ENCODE assay signal across 8 cellular contexts in the genomic region with DNA sequence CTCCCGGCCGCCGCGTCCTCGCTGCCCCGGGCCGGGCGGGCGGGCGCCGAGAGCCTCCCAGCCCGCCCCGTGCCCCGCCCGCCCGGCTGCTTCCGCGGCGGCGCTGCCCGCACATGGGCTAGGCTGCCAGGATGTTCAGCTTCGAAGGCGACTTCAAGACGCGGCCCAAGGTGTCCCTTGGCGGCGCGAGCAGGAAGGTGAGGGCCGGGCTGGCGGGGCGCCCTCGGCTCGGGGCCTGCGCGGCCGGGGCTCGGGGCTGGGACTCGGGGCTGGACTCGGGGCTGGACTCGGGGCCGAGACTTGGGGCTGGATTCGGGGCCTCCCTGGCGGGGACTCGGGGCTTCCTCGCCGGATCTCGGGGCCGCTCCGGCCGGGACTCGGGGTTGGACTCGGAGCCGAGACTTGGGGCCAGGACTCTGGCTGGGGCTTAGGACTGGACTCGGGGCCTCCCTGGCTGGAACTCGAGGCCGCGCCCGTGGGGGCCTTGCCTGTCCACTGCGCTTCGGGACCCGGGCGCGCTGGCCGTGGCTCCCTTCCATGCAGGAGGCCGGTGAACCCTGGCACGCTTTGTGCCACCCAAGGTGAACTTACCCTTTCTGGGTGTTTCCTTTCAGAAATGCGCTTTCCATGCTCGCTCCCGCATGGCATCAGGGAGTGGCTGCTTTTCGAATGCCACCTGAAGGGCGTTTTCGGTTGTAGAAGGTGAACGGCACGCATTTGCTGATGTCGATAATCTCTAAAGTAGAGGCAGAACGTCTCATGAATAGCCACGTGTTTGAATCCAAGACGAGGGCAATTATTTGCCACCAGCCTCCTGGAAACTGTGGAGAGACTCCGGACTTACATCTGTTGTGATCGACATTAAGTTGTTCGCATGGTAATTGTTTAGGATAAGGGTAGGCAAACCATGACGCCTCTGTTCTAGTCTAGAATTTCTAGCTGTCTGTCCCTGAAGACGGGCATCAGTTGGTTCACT. TPM values are rescaled to one million over a fixed set of nuclear protein-coding genes. Genes with fewer than 3 reads are reported as not detected.
DNase-seq lines count a peak whose midpoint lies in the region; ATAC-seq and TF ChIP-seq lines count a peak whose summit lies in the region.

No MANE protein-coding gene starts in this region.

- TF ChIP-seq CTCF in GM12865 (IDR thresholded peaks at IDR 0.05; ENCODE audit: insufficient read depth, low read depth, low read length, missing control alignments), result no peak
- TF ChIP-seq CTCF in psoas muscle (IDR thresholded peaks at IDR 0.05), result no peak

- peaks cover 39% of the 10 kb centered on the region for H3K4me1 ChIP-seq in psoas muscle

- H3K27ac ChIP-seq in psoas muscle, result peak overlapping the region; percentile 89

- H3K27me3 ChIP-seq in psoas muscle (ENCODE audit: insufficient read depth in 3 of 3, low read length in 2 of 3), result no peaks in the 10 kb centered on the region

- CTCF ChIA-PET in HEK293T (lab: Yijun Ruan, JAX), result no interaction called here

- POLR2A ChIA-PET in HEK293T (lab: Yijun Ruan, JAX), result interaction anchor here (0.7 to 1.8 kb wide), 5 partner anchors 11 to 129 kb away, joined by 3 to 6 read pairs (median 4); partner anchors contain the start of gene MNX1

- peak overlapping the region; percentile 87 for H3K4me3 ChIP-seq in GM12865 (ENCODE audit: low read depth, low read length)
- peak overlapping the region; percentile 91 for H3K4me3 ChIP-seq in psoas muscle

- H3K36me3 ChIP-seq in psoas muscle (ENCODE audit: insufficient read depth in 1 of 2, low read depth in 1 of 2), result peaks cover 0 to 4% of the 10 kb centered on the region in 2 donors

- 1 to 3% (median 2%) methylated on average over 53 to 83 of the region's 83 CpGs for WGBS in psoas muscle, 3 donors

- H3K9me3 ChIP-seq in psoas muscle, result no peaks in the 10 kb centered on the region

- intact Hi-C loops in psoas muscle (cut with DNase I), result loop anchor here in 1 of 2 donors (5.0 to 10.0 kb wide), 3 partner anchors 172 to 245 kb away; partner anchors contain the start of gene LMBR1

- peak; percentile 61 to 75 (median 68) for ATAC-seq in psoas muscle

- DNase-seq in GM12865 (ENCODE audit: low read depth) (peak; percentile 75), HEK293T (ENCODE audit: extremely low spot score) (no peak), NCI-H2227 (lab: John Stamatoyannopoulos, UW; ENCODE audit: unreplicated experiment) (peak; percentile 83), activated gamma-delta T cell (lab: John Stamatoyannopoulos, UW) (peak; percentile 70), glomerular visceral epithelial cell (ENCODE audit: extremely low spot score) (peak; percentile 15), psoas muscle (peak; percentile 61 to 81), NOMO-1 treated with dmso at 0.1 percent for 144 hours (lab: John Stamatoyannopoulos, UW; ENCODE audit: unreplicated experiment) (no peak), cortex of kidney (lab: John Stamatoyannopoulos, UW) (no peak)

TF ChIP-seq in HEK293T, 16 proteins besides CTCF, POLR2A, EP300 and RAD21:
- TF ChIP-seq L3MBTL2 (conservative IDR thresholded peaks at IDR 0.05), result peak; percentile 84
- TF ChIP-seq FOXA1 (IDR thresholded peaks at IDR 0.05), result no peak
- no peak for TF ChIP-seq TARDBP (IDR thresholded peaks at IDR 0.05)
- no peak for TF ChIP-seq ZNF384 (IDR thresholded peaks at IDR 0.05)
- TF ChIP-seq NFRKB (IDR thresholded peaks at IDR 0.05), result no peak
- no peak for TF ChIP-seq SP1 (IDR thresholded peaks at IDR 0.05)
- no peak for TF ChIP-seq BHLHE40 (IDR thresholded peaks at IDR 0.05; ENCODE audit: borderline replicate concordance)
- TF ChIP-seq ELF4 (IDR thresholded peaks at IDR 0.05), result no peak
- TF ChIP-seq FOXM1 (IDR thresholded peaks at IDR 0.05; ENCODE audit: borderline replicate concordance), result no peak
- no peak for TF ChIP-seq PKNOX1 (IDR thresholded peaks at IDR 0.05)
- no peak for TF ChIP-seq LEF1 (IDR thresholded peaks at IDR 0.05; ENCODE audit: borderline replicate concordance)
- 0 out of 2 replicates have a peak, but pooled peaks have one; percentile 27 for TF ChIP-seq ARNT (IDR thresholded peaks at IDR 0.05)
- no peak for TF ChIP-seq FOXK2 (IDR thresholded peaks at IDR 0.05)
- TF ChIP-seq HDGF (IDR thresholded peaks at IDR 0.05; ENCODE audit: borderline replicate concordance), result no peak
- TF ChIP-seq CTBP1 (IDR thresholded peaks at IDR 0.05; ENCODE audit: borderline replicate concordance), result no peak
- no peak for TF ChIP-seq SUZ12 (IDR thresholded peaks at IDR 0.05)

RNA-seq across cellular contexts. Expression of gene UBE3C, which starts 0.7 kb away (rescaled TPM):
- total RNA-seq in psoas muscle, result 10 to 100 TPM; 51.7 to 69.7 (median 60.5) TPM
- 10 to 100 TPM; 31.9 to 94.2 (median 45.1) TPM for polyA plus RNA-seq in psoas muscle

Comparison
In these comparisons a context has a peak if more than half of its experiments do, and no peak if none do; other contexts are left out.
1. DNase-seq: peak in GM12865 (single experiment), NCI-H2227 (single experiment), activated gamma-delta T cell (single experiment), glomerular visceral epithelial cell (single experiment) and psoas muscle (2 of 2); none in HEK293T (single experiment), NOMO-1 treated with dmso at 0.1 percent for 144 hours (single experiment) and cortex of kidney (single experiment).